ENCODE assay signal across 1 cellular context in the genomic region with DNA sequence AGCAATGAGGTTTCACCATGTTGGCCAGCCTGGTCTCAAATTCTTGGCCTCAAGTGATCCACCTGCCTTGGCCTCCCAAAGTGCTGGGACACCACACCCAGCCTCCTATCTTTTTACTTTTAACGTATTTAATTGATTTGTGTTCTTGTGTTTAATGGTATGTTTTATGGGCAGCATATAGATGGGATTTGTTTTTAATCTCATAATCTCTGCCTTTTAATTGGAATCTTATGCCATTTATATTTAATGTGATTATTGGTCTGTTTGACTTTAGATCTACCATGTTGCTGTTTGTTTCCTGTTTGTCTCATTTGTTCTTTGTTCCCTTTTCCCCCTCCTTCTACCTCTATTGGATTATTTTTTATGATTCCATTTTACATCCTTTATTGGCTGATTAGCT.
TF ChIP-seq lines count a peak whose summit lies in the region.

No MANE protein-coding gene starts in this region.

TF ChIP-seq in SK-N-SH, 30 proteins besides CTCF, POLR2A, EP300 and RAD21 (continued from another document):
- TF ChIP-seq, protein P1, sequence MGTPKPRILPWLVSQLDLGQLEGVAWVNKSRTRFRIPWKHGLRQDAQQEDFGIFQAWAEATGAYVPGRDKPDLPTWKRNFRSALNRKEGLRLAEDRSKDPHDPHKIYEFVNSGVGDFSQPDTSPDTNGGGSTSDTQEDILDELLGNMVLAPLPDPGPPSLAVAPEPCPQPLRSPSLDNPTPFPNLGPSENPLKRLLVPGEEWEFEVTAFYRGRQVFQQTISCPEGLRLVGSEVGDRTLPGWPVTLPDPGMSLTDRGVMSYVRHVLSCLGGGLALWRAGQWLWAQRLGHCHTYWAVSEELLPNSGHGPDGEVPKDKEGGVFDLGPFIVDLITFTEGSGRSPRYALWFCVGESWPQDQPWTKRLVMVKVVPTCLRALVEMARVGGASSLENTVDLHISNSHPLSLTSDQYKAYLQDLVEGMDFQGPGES (IDR thresholded peaks at IDR 0.05; ENCODE audit: low read depth, low read length), result no peak
- TF ChIP-seq FOXM1 (IDR thresholded peaks at IDR 0.05; ENCODE audit: low read depth) (no peak), MXI1 (IDR thresholded peaks at IDR 0.05; ENCODE audit: low read depth, low read length) (no peak), TEAD4 (IDR thresholded peaks at IDR 0.05; ENCODE audit: borderline replicate concordance, insufficient read depth) (no peak), NFIC (IDR thresholded peaks at IDR 0.05; ENCODE audit: borderline replicate concordance) (no peak), YY1 (IDR thresholded peaks at IDR 0.05; ENCODE audit: low read depth) (no peak), CHD2 (IDR thresholded peaks at IDR 0.05; ENCODE audit: low read length, partially characterized antibody) (no peak)
- TF ChIP-seq, protein P2, sequence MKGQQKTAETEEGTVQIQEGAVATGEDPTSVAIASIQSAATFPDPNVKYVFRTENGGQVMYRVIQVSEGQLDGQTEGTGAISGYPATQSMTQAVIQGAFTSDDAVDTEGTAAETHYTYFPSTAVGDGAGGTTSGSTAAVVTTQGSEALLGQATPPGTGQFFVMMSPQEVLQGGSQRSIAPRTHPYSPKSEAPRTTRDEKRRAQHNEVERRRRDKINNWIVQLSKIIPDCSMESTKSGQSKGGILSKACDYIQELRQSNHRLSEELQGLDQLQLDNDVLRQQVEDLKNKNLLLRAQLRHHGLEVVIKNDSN (IDR thresholded peaks at IDR 0.05; ENCODE audit: borderline replicate concordance, low read depth), result no peak
- TF ChIP-seq, protein P3, sequence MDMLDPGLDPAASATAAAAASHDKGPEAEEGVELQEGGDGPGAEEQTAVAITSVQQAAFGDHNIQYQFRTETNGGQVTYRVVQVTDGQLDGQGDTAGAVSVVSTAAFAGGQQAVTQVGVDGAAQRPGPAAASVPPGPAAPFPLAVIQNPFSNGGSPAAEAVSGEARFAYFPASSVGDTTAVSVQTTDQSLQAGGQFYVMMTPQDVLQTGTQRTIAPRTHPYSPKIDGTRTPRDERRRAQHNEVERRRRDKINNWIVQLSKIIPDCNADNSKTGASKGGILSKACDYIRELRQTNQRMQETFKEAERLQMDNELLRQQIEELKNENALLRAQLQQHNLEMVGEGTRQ (IDR thresholded peaks at IDR 0.05; ENCODE audit: borderline replicate concordance, low read depth, low read length), result no peak
- TF ChIP-seq, protein P4, sequence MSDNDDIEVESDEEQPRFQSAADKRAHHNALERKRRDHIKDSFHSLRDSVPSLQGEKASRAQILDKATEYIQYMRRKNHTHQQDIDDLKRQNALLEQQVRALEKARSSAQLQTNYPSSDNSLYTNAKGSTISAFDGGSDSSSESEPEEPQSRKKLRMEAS (IDR thresholded peaks at IDR 0.05; ENCODE audit: low read depth), result no peak
TF ChIP-seq in SK-N-SH: peak in this region for 0.
